In genomic region chr3:9105421-9105820, GRCh38 we compare ENCODE assay signal across 11 cellular contexts.
"Had no signal": no experiment of that assay in that cellular context is flagged by ENCODE, and none has a peak within 500 bp of the region (broad histone marks: within the 10 kb centered on the region; RNA-seq: fewer than 3 reads in every experiment).

No MANE protein-coding gene starts in this region.

- H3K4me3 ChIP-seq: stomach, vagina had no signal

- DNase-seq: activated CD4-positive, alpha-beta T cell treated with anti-CD3 and anti-CD28 coated beads, Interleukin-2, amount 50 U/mL, for 1 hour; cerebellar nuclear complex; dermis blood vessel endothelial cell; foreskin keratinocyte; head of caudate nucleus; kidney; left ventricle myocardium superior; small intestine; stomach had no signal

- ATAC-seq: foreskin keratinocyte, left ventricle myocardium superior had no signal

- H3K4me1 ChIP-seq: foreskin keratinocyte, vagina had no signal

- H3K9me3 ChIP-seq: neutrophil, stomach, vagina had no signal

- H3K27me3 ChIP-seq: foreskin keratinocyte, neutrophil, stomach, vagina had no signal

- H3K36me3 ChIP-seq: neutrophil, stomach, vagina had no signal

- H3K27ac ChIP-seq: foreskin keratinocyte, neutrophil, stomach, vagina had no signal
